30 cellular contexts compared by ENCODE assay signal in the genomic region with DNA sequence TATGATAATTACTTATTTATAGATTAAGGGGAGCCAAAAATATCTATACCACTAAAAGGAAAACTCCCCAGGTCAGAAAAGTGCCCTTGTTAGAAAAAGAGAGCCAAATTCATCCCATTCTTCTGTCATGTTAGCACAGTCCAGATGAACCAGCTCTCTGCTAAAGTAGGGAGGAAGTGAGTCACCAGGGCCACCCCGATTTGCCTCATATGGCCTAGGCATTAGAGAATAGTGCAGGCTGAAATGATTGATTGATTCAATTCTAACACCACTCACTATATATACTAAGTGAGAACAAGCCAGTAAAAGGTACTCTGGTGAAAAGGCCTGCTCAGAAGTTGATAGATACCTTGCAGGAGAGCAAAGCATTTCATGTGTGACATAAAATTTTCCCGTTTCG.
"Had no signal": no experiment of that assay in that cellular context is flagged by ENCODE, and none has a peak within 500 bp of the region (broad histone marks: within the 10 kb centered on the region; RNA-seq: fewer than 3 reads in every experiment).

No MANE protein-coding gene starts in this region.

- H3K4me1 ChIP-seq: gastroesophageal sphincter, left ventricle myocardium inferior, right atrium auricular region, uterus had no signal

- H3K27ac Mint-ChIP-seq: activated CD4-positive, alpha-beta memory T cell treated with anti-CD3 and anti-CD28 coated beads for 36 hours; activated CD4-positive, alpha-beta T cell treated with anti-CD3 and anti-CD28 coated beads, Interleukin-2, amount 10 ng/mL, durations not matched to agents 24 days and 14 days; activated naive CD8-positive, alpha-beta T cell treated with anti-CD3 and anti-CD28 coated beads, Interleukin-2, amount 50 U/mL, for 24 hours; dendritic cell treated with granulocyte-macrophage colony-stimulating factor and Interleukin-4, amounts not matched to agents 40 ng/mL and 50 ng/mL, for 4 days; natural killer cell treated with Interleukin-12 subunit alpha and Interleukin-12 subunit beta and Interleukin-15 and Interleukin-18, amount 100 ng/mL, for 72 hours; stimulated activated memory B cell treated with anti-CD40 and anti-IgM and Interleukin-4, amounts not matched to agents 10 μg/mL and 1 μg/mL and 100 μg/mL, for 72 hours; stimulated activated naive CD8-positive, alpha-beta T cell treated with anti-CD3 and anti-CD28 coated beads, Interleukin-15, amount 100 ng/mL, for 72 hours; type B pancreatic cell had no signal

- H3K4me3 ChIP-seq: gastroesophageal sphincter, hepatocyte, left ventricle myocardium inferior, lung, mucosa of descending colon, right atrium auricular region, smooth muscle cell, uterus had no signal

- H3K9me3 ChIP-seq: gastroesophageal sphincter, left ventricle myocardium inferior, mucosa of descending colon, right atrium auricular region, uterus had no signal

- H3K36me3 Mint-ChIP-seq: activated CD4-positive, alpha-beta memory T cell treated with anti-CD3 and anti-CD28 coated beads for 36 hours; natural killer cell treated with Interleukin-12 subunit alpha and Interleukin-12 subunit beta and Interleukin-15 and Interleukin-18, amount 100 ng/mL, for 72 hours; stimulated activated memory B cell treated with anti-CD40 and anti-IgM and Interleukin-4, amounts not matched to agents 10 μg/mL and 1 μg/mL and 100 μg/mL, for 72 hours; type B pancreatic cell had no signal

- H3K79me2 ChIP-seq: hepatocyte had no signal

- H3K4me3 Mint-ChIP-seq: activated CD4-positive, alpha-beta memory T cell treated with anti-CD3 and anti-CD28 coated beads for 36 hours; activated CD4-positive, alpha-beta T cell treated with anti-CD3 and anti-CD28 coated beads, Interleukin-2, amount 10 ng/mL, durations not matched to agents 24 days and 14 days; activated naive CD8-positive, alpha-beta T cell treated with anti-CD3 and anti-CD28 coated beads, Interleukin-2, amount 50 U/mL, for 24 hours; dendritic cell treated with granulocyte-macrophage colony-stimulating factor and Interleukin-4, amounts not matched to agents 40 ng/mL and 50 ng/mL, for 4 days; natural killer cell treated with Interleukin-12 subunit alpha and Interleukin-12 subunit beta and Interleukin-15 and Interleukin-18, amount 100 ng/mL, for 72 hours; stimulated activated memory B cell treated with anti-CD40 and anti-IgM and Interleukin-4, amounts not matched to agents 10 μg/mL and 1 μg/mL and 100 μg/mL, for 72 hours; stimulated activated naive CD8-positive, alpha-beta T cell treated with anti-CD3 and anti-CD28 coated beads, Interleukin-15, amount 100 ng/mL, for 72 hours; type B pancreatic cell had no signal

- H3K27me3 ChIP-seq: gastroesophageal sphincter, hepatocyte, right atrium auricular region, uterus had no signal

- H3K4me2 ChIP-seq: hepatocyte, smooth muscle cell had no signal

- H3K27me3 Mint-ChIP-seq: activated CD4-positive, alpha-beta memory T cell treated with anti-CD3 and anti-CD28 coated beads for 36 hours; activated CD4-positive, alpha-beta T cell treated with anti-CD3 and anti-CD28 coated beads, Interleukin-2, amount 10 ng/mL, durations not matched to agents 24 days and 14 days; activated naive CD8-positive, alpha-beta T cell treated with anti-CD3 and anti-CD28 coated beads, Interleukin-2, amount 50 U/mL, for 24 hours; dendritic cell treated with granulocyte-macrophage colony-stimulating factor and Interleukin-4, amounts not matched to agents 40 ng/mL and 50 ng/mL, for 4 days; stimulated activated naive CD8-positive, alpha-beta T cell treated with anti-CD3 and anti-CD28 coated beads, Interleukin-15, amount 100 ng/mL, for 72 hours; type B pancreatic cell had no signal

- H3K36me3 ChIP-seq: gastroesophageal sphincter, left ventricle myocardium inferior, right atrium auricular region, uterus had no signal

- H3K27ac ChIP-seq: gastroesophageal sphincter, hepatocyte, left ventricle myocardium inferior, right atrium auricular region, uterus had no signal

- DNase-seq: activated CD4-positive, alpha-beta memory T cell treated with anti-CD3 and anti-CD28 coated beads for 36 hours; activated CD4-positive, alpha-beta T cell treated with anti-CD3 and anti-CD28 coated beads, Interleukin-2, amount 10 ng/mL, durations not matched to agents 24 days and 14 days; activated CD4-positive, CD25-positive, alpha-beta regulatory T cell treated with anti-CD3 and anti-CD28 coated beads, Interleukin-2, amount 50 U/mL, for 72 hours; activated CD8-positive, alpha-beta memory T cell treated with anti-CD3 and anti-CD28 coated beads, Interleukin-2, amount 50 U/mL, for 4 hours; activated gamma-delta T cell treated with Interleukin-2 at 50 U/mL for 16 hours; activated naive CD4-positive, alpha-beta T cell treated with anti-CD3 and anti-CD28 coated beads, Interleukin-2, amount 50 U/mL, for 16 hours; activated naive CD8-positive, alpha-beta T cell treated with anti-CD3 and anti-CD28 coated beads, Interleukin-2, amount 50 U/mL, for 24 hours; activated T-cell treated with anti-CD3 and anti-CD28 coated beads, Interleukin-2, amount 50 U/mL, for 1 hour; amygdala; central memory CD4-positive, alpha-beta T cell; islet precursor cell; left ventricle myocardium inferior; mesendoderm; mucosa of descending colon; stimulated activated CD4-positive, alpha-beta T cell treated with anti-CD3 and anti-CD28 coated beads, Interleukin-1b, Interleukin-23, amount 100 ng/mL, for 48 hours; stimulated activated CD4-positive, alpha-beta T cell treated with anti-CD3 and anti-CD28 coated beads, Interleukin-4, amount 100 ng/mL, for 4 hours; stimulated activated CD8-positive, alpha-beta memory T cell treated with anti-CD3 and anti-CD28 coated beads, Interleukin-4, amount 100 ng/mL, for 48 hours; stimulated activated naive CD8-positive, alpha-beta T cell treated with anti-CD3 and anti-CD28 coated beads, Interleukin-15, amount 100 ng/mL, for 72 hours; substantia nigra; T-helper 9 cell; uterus had no signal

- H3K9me3 Mint-ChIP-seq: activated CD4-positive, alpha-beta memory T cell treated with anti-CD3 and anti-CD28 coated beads for 36 hours; activated CD4-positive, alpha-beta T cell treated with anti-CD3 and anti-CD28 coated beads, Interleukin-2, amount 10 ng/mL, durations not matched to agents 24 days and 14 days; activated naive CD8-positive, alpha-beta T cell treated with anti-CD3 and anti-CD28 coated beads, Interleukin-2, amount 50 U/mL, for 24 hours; dendritic cell treated with granulocyte-macrophage colony-stimulating factor and Interleukin-4, amounts not matched to agents 40 ng/mL and 50 ng/mL, for 4 days; stimulated activated memory B cell treated with anti-CD40 and anti-IgM and Interleukin-4, amounts not matched to agents 10 μg/mL and 1 μg/mL and 100 μg/mL, for 72 hours; stimulated activated naive CD8-positive, alpha-beta T cell treated with anti-CD3 and anti-CD28 coated beads, Interleukin-15, amount 100 ng/mL, for 72 hours; type B pancreatic cell had no signal

- H2AFZ ChIP-seq: hepatocyte had no signal

- H3K4me1 Mint-ChIP-seq: activated CD4-positive, alpha-beta T cell treated with anti-CD3 and anti-CD28 coated beads, Interleukin-2, amount 10 ng/mL, durations not matched to agents 24 days and 14 days; activated naive CD8-positive, alpha-beta T cell treated with anti-CD3 and anti-CD28 coated beads, Interleukin-2, amount 50 U/mL, for 24 hours; stimulated activated memory B cell treated with anti-CD40 and anti-IgM and Interleukin-4, amounts not matched to agents 10 μg/mL and 1 μg/mL and 100 μg/mL, for 72 hours; stimulated activated naive CD8-positive, alpha-beta T cell treated with anti-CD3 and anti-CD28 coated beads, Interleukin-15, amount 100 ng/mL, for 72 hours had no signal
